Comparison of ENCODE assay signal across 2 cellular contexts in the genomic region with DNA sequence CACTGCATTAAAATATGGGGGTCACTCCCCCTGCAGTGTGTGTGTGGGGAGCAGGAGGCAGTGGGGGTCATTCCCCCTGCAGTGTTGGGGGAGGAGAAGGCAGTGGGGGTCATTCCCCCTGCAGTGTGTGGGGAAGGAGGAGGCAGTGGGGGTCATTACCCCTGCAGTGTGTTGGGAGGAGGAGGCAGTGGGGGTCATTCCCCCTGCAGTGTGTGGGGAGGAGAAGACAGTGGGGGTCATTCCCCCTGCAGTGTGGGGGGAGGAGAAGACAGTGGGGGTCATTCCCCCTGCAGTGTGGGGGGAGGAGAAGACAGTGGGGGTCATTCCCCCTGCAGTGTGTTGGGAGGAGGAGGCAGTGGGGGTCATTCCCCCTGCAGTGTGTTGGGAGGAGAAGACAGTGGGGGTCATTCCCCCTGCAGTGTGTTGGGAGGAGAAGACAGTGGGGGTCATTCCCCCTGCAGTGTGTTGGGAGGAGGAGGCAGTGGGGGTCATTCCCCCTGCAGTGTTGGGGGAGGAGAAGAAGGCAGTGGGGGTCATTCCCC. TPM values are rescaled to one million over a fixed set of nuclear protein-coding genes. Genes with fewer than 3 reads are reported as not detected.
"Had no signal": no experiment of that assay in that cellular context is flagged by ENCODE, and none has a peak within 500 bp of the region (broad histone marks: within the 10 kb centered on the region; RNA-seq: fewer than 3 reads in every experiment).

No MANE protein-coding gene starts in this region.

RNA-seq across cellular contexts. Expression of a gene that starts 21.3 kb away (rescaled TPM):
- total RNA-seq: GM23248, HFFc6 had no signal
- polyA plus RNA-seq: GM23248 had no signal
